In the genomic region with DNA sequence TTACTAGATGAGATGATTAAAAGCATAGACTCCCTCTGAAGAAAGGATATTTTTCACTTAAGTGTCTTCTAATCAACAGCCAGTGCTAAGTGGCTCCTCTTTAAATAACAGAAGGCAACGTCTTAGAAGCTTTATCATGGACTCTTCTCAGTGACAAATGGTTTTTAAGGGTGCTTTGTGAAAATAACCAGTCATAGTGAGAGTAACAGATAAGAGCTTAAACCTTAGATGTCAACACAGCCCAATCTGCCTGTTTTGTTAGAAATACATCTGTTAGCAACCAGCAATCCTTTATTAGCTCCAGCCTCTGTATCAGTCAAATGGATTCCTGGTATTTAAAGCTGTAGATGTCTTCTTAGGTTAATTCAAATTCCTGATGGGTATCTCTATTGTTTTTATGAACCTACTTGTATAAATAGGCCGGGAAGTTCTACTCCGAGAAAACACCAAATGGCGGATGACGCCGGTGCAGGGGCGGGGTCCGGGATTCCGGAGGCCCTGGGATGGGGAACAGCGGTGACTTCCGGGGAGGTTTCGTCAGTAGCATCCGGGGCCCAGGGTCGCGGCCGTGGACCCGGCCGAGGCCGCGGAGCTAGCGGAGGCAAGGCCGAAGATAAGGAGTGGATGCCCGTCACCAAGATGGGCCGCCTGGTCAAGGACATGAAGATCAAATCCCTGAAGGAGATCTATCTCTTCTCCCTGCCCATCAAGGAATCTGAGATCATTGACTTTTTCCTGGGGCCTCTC, we compare ENCODE assay signal across 15 cellular contexts.
A peak's percentile ranks its signal among the peaks of the same experiment; 100 is the strongest.
DNase-seq lines count a peak whose midpoint lies in the region; ATAC-seq and TF ChIP-seq lines count a peak whose summit lies in the region.
"Had no signal": no experiment of that assay in that cellular context is flagged by ENCODE, and none has a peak within 500 bp of the region (broad histone marks: within the 10 kb centered on the region; RNA-seq: fewer than 3 reads in every experiment).

No MANE protein-coding gene starts in this region.

- peak; percentile 26 for DNase-seq in NCI-H82 (lab: John Stamatoyannopoulos, UW)
- DNase-seq in NCI-H82 treated with DMSO at 0.1 percent for 48 hours (lab: John Stamatoyannopoulos, UW; ENCODE audit: unreplicated experiment), result no peak
- DNase-seq in NT2/D1 (ENCODE audit: low read depth, low spot score), result peak; percentile 6
- peak; percentile 65 for DNase-seq in mesendoderm
- no peak for DNase-seq in dedifferentiated amniotic fluid mesenchymal stem cell (ENCODE audit: extremely low spot score)
- no peak for DNase-seq in Caco-2
- DNase-seq in WTC11 (ENCODE audit: low spot score), result no peak
- DNase-seq: 8988T; CD4-positive, CD25-positive, alpha-beta regulatory T cell; DMS79; HCEC 1CT; HFFc6 had no signal

- H3K27ac Mint-ChIP-seq in Caco-2 (ENCODE audit: unreplicated experiment) (no peak overlapping the region), WTC11 (no peak overlapping the region)
- H3K27ac Mint-ChIP-seq: CD4-positive, CD25-positive, alpha-beta regulatory T cell; HFFc6 had no signal

- no peak for ATAC-seq in HG02973 (IDR thresholded peaks at IDR 0.05; ENCODE audit: unreplicated experiment)
- ATAC-seq in WTC11, result no peak; the same call in 1 of the 2 replicates

- intact Hi-C loops in Caco-2 (cut with micrococcal nuclease; ENCODE audit: unreplicated experiment), result no loop called here

- no peaks in the 10 kb centered on the region for H3K36me3 Mint-ChIP-seq in Caco-2 (ENCODE audit: insufficient read depth, unreplicated experiment)
- H3K36me3 Mint-ChIP-seq in WTC11, result no peaks in the 10 kb centered on the region
- H3K36me3 Mint-ChIP-seq: CD4-positive, CD25-positive, alpha-beta regulatory T cell had no signal

- no peaks in the 10 kb centered on the region for H3K27me3 ChIP-seq in NT2/D1 (ENCODE audit: insufficient read depth, insufficient read length)
- H3K27me3 ChIP-seq in mesendoderm (ENCODE audit: insufficient read depth, low read length, poor library complexity), result no peaks in the 10 kb centered on the region
- no peaks in the 10 kb centered on the region for H3K27me3 ChIP-seq in Caco-2 (replicated peaks; ENCODE audit: control insufficient read depth, insufficient read depth, low read length)
- H3K27me3 ChIP-seq: BLaER1 treated with 17β-estradiol and CSF1 and Interleukin-3, amounts not matched to agents 10 nM and 100 nM had no signal

- H3K4me1 ChIP-seq in NT2/D1 (ENCODE audit: insufficient read depth, insufficient read length), result no peaks in the 10 kb centered on the region
- no peaks in the 10 kb centered on the region for H3K4me1 ChIP-seq in mesendoderm (ENCODE audit: control insufficient read depth, low read depth, low read length)
- no peaks in the 10 kb centered on the region for H3K4me1 ChIP-seq in Caco-2
- H3K4me1 ChIP-seq: BLaER1 treated with 17β-estradiol and CSF1 and Interleukin-3, amounts not matched to agents 10 nM and 100 nM had no signal

- H2BK15ac ChIP-seq in mesendoderm (replicated peaks; ENCODE audit: low read depth), result no peak overlapping the region

- H3K9ac ChIP-seq in NT2/D1 (ENCODE audit: insufficient read length, low read depth) (no peak overlapping the region), mesendoderm (ENCODE audit: low read length) (no peak overlapping the region)
- H3K9ac ChIP-seq: BLaER1 treated with 17β-estradiol and CSF1 and Interleukin-3, amounts not matched to agents 10 nM and 100 nM had no signal

- CTCF ChIA-PET in Caco-2 (lab: Charles Lee), result no interaction called here
- CTCF ChIA-PET in WTC11 (lab: Charles Lee), result no interaction called here

- no peak overlapping the region for H3K56ac ChIP-seq in mesendoderm (ENCODE audit: low read length)

- H4K8ac ChIP-seq in mesendoderm (ENCODE audit: low read depth, low read length), result no peak overlapping the region

- no peak overlapping the region for H3K27ac ChIP-seq in mesendoderm (ENCODE audit: low read depth, low read length)
- H3K27ac ChIP-seq: BLaER1 treated with 17β-estradiol and CSF1 and Interleukin-3, amounts not matched to agents 10 nM and 100 nM; HL-60 had no signal

- WGBS in mesendoderm (ENCODE audit: extremely low coverage, insufficient coverage, low lambda C conversion rate), result no CpG with 5 or more reads among the region's 24 CpGs

- H3K4ac ChIP-seq in mesendoderm (ENCODE audit: low read depth, low read length), result no peak overlapping the region

- H3K4me3 ChIP-seq in NT2/D1 (ENCODE audit: insufficient read length, low read depth), result no peak overlapping the region
- H3K4me3 ChIP-seq in mesendoderm (ENCODE audit: low read length), result no peak overlapping the region
- H3K4me3 ChIP-seq in Caco-2 (ENCODE audit: low read depth, low read length), result no peak overlapping the region
- H3K4me3 ChIP-seq: BLaER1 treated with 17β-estradiol and CSF1 and Interleukin-3, amounts not matched to agents 10 nM and 100 nM had no signal

- H3K9me3 Mint-ChIP-seq in Caco-2 (ENCODE audit: unreplicated experiment) (no peaks in the 10 kb centered on the region), WTC11 (no peaks in the 10 kb centered on the region)

- H2AK5ac ChIP-seq in mesendoderm (ENCODE audit: low read length), result no peak overlapping the region

- no peaks in the 10 kb centered on the region for H3K79me1 ChIP-seq in mesendoderm (ENCODE audit: low read length)

- H3K18ac ChIP-seq in mesendoderm (ENCODE audit: low read length), result no peak overlapping the region

- TF ChIP-seq CTCF in Caco-2 (IDR thresholded peaks at IDR 0.05; ENCODE audit: insufficient read depth in 1 of 2, low read depth in 1 of 2, low read length in 1 of 2, severe bottlenecking in 1 of 2, unreplicated experiment in 1 of 2) (no peak), WTC11 (IDR thresholded peaks at IDR 0.05) (no peak)

- no peaks in the 10 kb centered on the region for H3K79me2 ChIP-seq in mesendoderm (ENCODE audit: control insufficient read depth, insufficient read depth, low read length)

- BruUV-seq in Caco-2 (replicated peaks; lab: Mats Ljungman, UMichigan), result no TSS peak

- H3K4me3 Mint-ChIP-seq in Caco-2 (ENCODE audit: unreplicated experiment) (no peak overlapping the region), WTC11 (no peak overlapping the region)
- H3K4me3 Mint-ChIP-seq: CD4-positive, CD25-positive, alpha-beta regulatory T cell; HFFc6 had no signal

- no peak overlapping the region for H4K5ac ChIP-seq in mesendoderm (ENCODE audit: low read length)

- POLR2A ChIA-PET in Caco-2 (lab: Charles Lee) (no interaction called here), WTC11 (lab: Charles Lee) (no interaction called here)

- H3K9me3 ChIP-seq in NT2/D1 (ENCODE audit: insufficient read depth, low read length) (no peaks in the 10 kb centered on the region), Caco-2 (no peaks in the 10 kb centered on the region)
- H3K9me3 ChIP-seq: BLaER1 treated with 17β-estradiol and CSF1 and Interleukin-3, amounts not matched to agents 10 nM and 100 nM had no signal

- H3K36me3 ChIP-seq in NT2/D1 (ENCODE audit: insufficient read depth, insufficient read length, low read length), result no peaks in the 10 kb centered on the region
- no peaks in the 10 kb centered on the region for H3K36me3 ChIP-seq in mesendoderm (ENCODE audit: control insufficient read depth, insufficient read depth, low read length)
- no peaks in the 10 kb centered on the region for H3K36me3 ChIP-seq in Caco-2 (ENCODE audit: control insufficient read depth, insufficient read depth, low read length)
- H3K36me3 ChIP-seq: BLaER1 treated with 17β-estradiol and CSF1 and Interleukin-3, amounts not matched to agents 10 nM and 100 nM had no signal

- no peak overlapping the region for H2BK120ac ChIP-seq in mesendoderm (ENCODE audit: low read depth, low read length)

- H3K4me1 Mint-ChIP-seq in Caco-2 (ENCODE audit: low read depth, unreplicated experiment) (no peaks in the 10 kb centered on the region), WTC11 (peaks cover 7% of the 10 kb centered on the region; the same call in 1 of the 2 replicates)
- H3K4me1 Mint-ChIP-seq: CD4-positive, CD25-positive, alpha-beta regulatory T cell had no signal

- H3K27me3 Mint-ChIP-seq in Caco-2 (ENCODE audit: insufficient read depth, unreplicated experiment), result no peaks in the 10 kb centered on the region
- no peaks in the 10 kb centered on the region for H3K27me3 Mint-ChIP-seq in WTC11 (ENCODE audit: low read depth)
- H3K27me3 Mint-ChIP-seq: CD4-positive, CD25-positive, alpha-beta regulatory T cell had no signal

- H3K4me2 ChIP-seq in mesendoderm (ENCODE audit: low read length), result no peak overlapping the region
- H3K4me2 ChIP-seq: BLaER1 treated with 17β-estradiol and CSF1 and Interleukin-3, amounts not matched to agents 10 nM and 100 nM had no signal

- no peak overlapping the region for H3K23ac ChIP-seq in mesendoderm (ENCODE audit: low read length)

- no peak overlapping the region for H2BK5ac ChIP-seq in mesendoderm (ENCODE audit: low read length)

TF ChIP-seq in WTC11, 78 proteins besides CTCF, POLR2A, EP300 and RAD21 (continues in another document):
- TF ChIP-seq, protein P1, sequence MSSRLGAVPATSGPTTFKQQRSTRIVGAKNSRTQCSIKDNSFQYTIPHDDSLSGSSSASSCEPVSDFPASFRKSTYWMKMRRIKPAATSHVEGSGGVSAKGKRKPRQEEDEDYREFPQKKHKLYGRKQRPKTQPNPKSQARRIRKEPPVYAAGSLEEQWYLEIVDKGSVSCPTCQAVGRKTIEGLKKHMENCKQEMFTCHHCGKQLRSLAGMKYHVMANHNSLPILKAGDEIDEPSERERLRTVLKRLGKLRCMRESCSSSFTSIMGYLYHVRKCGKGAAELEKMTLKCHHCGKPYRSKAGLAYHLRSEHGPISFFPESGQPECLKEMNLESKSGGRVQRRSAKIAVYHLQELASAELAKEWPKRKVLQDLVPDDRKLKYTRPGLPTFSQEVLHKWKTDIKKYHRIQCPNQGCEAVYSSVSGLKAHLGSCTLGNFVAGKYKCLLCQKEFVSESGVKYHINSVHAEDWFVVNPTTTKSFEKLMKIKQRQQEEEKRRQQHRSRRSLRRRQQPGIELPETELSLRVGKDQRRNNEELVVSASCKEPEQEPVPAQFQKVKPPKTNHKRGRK (CRISPR knock-in tag; IDR thresholded peaks at IDR 0.05; ENCODE audit: borderline replicate concordance), result no peak
- no peak for TF ChIP-seq ELF4 (CRISPR knock-in tag; IDR thresholded peaks at IDR 0.05; ENCODE audit: low read depth)
- TF ChIP-seq CREM (CRISPR knock-in tag; IDR thresholded peaks at IDR 0.05), result no peak
- TF ChIP-seq, protein P2, sequence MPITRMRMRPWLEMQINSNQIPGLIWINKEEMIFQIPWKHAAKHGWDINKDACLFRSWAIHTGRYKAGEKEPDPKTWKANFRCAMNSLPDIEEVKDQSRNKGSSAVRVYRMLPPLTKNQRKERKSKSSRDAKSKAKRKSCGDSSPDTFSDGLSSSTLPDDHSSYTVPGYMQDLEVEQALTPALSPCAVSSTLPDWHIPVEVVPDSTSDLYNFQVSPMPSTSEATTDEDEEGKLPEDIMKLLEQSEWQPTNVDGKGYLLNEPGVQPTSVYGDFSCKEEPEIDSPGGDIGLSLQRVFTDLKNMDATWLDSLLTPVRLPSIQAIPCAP (CRISPR knock-in tag; IDR thresholded peaks at IDR 0.05), result no peak
- no peak for TF ChIP-seq ZNF317 (CRISPR knock-in tag; IDR thresholded peaks at IDR 0.05; ENCODE audit: borderline replicate concordance, low read depth)

Comparison
In these comparisons a context has a peak if more than half of its experiments do, and no peak if none do; other contexts are left out.
1. DNase-seq: peak in NCI-H82 (single experiment), NT2/D1 (single experiment) and mesendoderm (single experiment); none in NCI-H82 treated with DMSO at 0.1 percent for 48 hours (single experiment), dedifferentiated amniotic fluid mesenchymal stem cell (single experiment), Caco-2 (0 of 2) and WTC11 (single experiment).